18 cellular contexts compared by ENCODE assay signal in the genomic region with DNA sequence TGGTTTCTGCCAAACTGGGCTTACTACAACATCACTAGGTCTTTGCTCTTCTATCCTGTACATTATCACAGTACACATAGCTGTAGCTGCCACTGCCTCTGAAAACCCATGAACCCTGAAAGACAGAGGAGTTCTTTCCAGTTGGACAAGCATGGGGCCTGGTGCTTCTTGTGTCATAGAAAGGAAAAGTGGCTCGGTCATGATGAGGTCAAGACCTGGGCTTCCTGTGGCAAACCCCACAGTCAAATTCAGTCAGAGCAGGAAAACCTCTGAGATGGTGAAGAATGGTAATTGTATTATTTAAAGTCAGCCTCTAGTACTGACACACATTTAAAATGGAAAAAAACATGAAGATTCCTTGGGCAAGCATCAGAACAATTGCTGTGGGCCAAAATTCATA.
DNase-seq lines count a peak whose midpoint lies in the region; ATAC-seq and FAIRE-seq lines count a peak whose summit lies in the region.
"Had no signal": no experiment of that assay in that cellular context is flagged by ENCODE, and none has a peak within 500 bp of the region (broad histone marks: within the 10 kb centered on the region; RNA-seq: fewer than 3 reads in every experiment).

No MANE protein-coding gene starts in this region.

- POLR2A ChIA-PET in activated CD4-positive, alpha-beta T cell treated with anti-CD3 and anti-CD28 coated beads for 36 hours (lab: Charles Lee): no interaction called here

- H3K36me3 Mint-ChIP-seq in activated CD4-positive, alpha-beta T cell treated with anti-CD3 and anti-CD28 coated beads for 36 hours (ENCODE audit: low read depth): no peaks in the 10 kb centered on the region
- H3K36me3 Mint-ChIP-seq in stimulated activated memory B cell treated with anti-CD40 and anti-IgM and Interleukin-4, amounts not matched to agents 10 μg/mL and 1 μg/mL and 100 μg/mL, for 72 hours: no peaks in the 10 kb centered on the region
- H3K36me3 Mint-ChIP-seq: immature natural killer cell had no signal

- no peak for FAIRE-seq in urothelium cell line (lab: Jason Lieb, UNC)

- no peak overlapping the region for H3K4me3 Mint-ChIP-seq in activated CD4-positive, alpha-beta T cell treated with anti-CD3 and anti-CD28 coated beads for 36 hours
- H3K4me3 Mint-ChIP-seq in stimulated activated memory B cell treated with anti-CD40 and anti-IgM and Interleukin-4, amounts not matched to agents 10 μg/mL and 1 μg/mL and 100 μg/mL, for 72 hours: no peak overlapping the region
- H3K4me3 Mint-ChIP-seq: immature natural killer cell had no signal

- no peaks in the 10 kb centered on the region for H3K27me3 Mint-ChIP-seq in activated CD4-positive, alpha-beta T cell treated with anti-CD3 and anti-CD28 coated beads for 36 hours
- no peaks in the 10 kb centered on the region for H3K27me3 Mint-ChIP-seq in stimulated activated memory B cell treated with anti-CD40 and anti-IgM and Interleukin-4, amounts not matched to agents 10 μg/mL and 1 μg/mL and 100 μg/mL, for 72 hours

- H3K4me1 Mint-ChIP-seq in activated CD4-positive, alpha-beta T cell treated with anti-CD3 and anti-CD28 coated beads for 36 hours: peaks cover 5% of the 10 kb centered on the region
- H3K4me1 Mint-ChIP-seq in stimulated activated memory B cell treated with anti-CD40 and anti-IgM and Interleukin-4, amounts not matched to agents 10 μg/mL and 1 μg/mL and 100 μg/mL, for 72 hours: peaks cover 7% of the 10 kb centered on the region

- CTCF ChIA-PET in activated CD4-positive, alpha-beta T cell treated with anti-CD3 and anti-CD28 coated beads for 36 hours (lab: Charles Lee): no interaction called here

- no peak for DNase-seq in activated CD4-positive, alpha-beta T cell treated with anti-CD3 and anti-CD28 coated beads for 36 hours
- no peak for DNase-seq in activated CD4-positive, alpha-beta T cell treated with anti-CD3 and anti-CD28 coated beads, Interleukin-2, amount 50 U/mL, for 48 hours
- no peak for DNase-seq in GM19238 (ENCODE audit: insufficient read length, low spot score)
- no peak for DNase-seq in urothelium cell line (ENCODE audit: low spot score)
- DNase-seq in activated CD8-positive, alpha-beta memory T cell treated with anti-CD3 and anti-CD28 coated beads for 24 hours: no peak
- DNase-seq: activated CD4-positive, alpha-beta T cell treated with anti-CD3 and anti-CD28 coated beads for 4 hours; activated effector memory CD4-positive, alpha-beta T cell treated with Interleukin-2 at 50 U/mL for 16 hours; brain microvascular endothelial cell; effector CD8-positive, alpha-beta T cell; immature natural killer cell; midbrain; NCI-H1092; ovary; Peyer's patch; thyroid gland had no signal

- intact Hi-C loops in activated CD4-positive, alpha-beta T cell treated with anti-CD3 and anti-CD28 coated beads for 36 hours (cut with DNase I, micrococcal nuclease): no loop called here

- no peak overlapping the region for H3K27ac Mint-ChIP-seq in activated CD4-positive, alpha-beta T cell treated with anti-CD3 and anti-CD28 coated beads for 36 hours
- no peak overlapping the region for H3K27ac Mint-ChIP-seq in stimulated activated memory B cell treated with anti-CD40 and anti-IgM and Interleukin-4, amounts not matched to agents 10 μg/mL and 1 μg/mL and 100 μg/mL, for 72 hours
- H3K27ac Mint-ChIP-seq: immature natural killer cell had no signal

- peak; percentile 16 for ATAC-seq in activated CD4-positive, alpha-beta T cell treated with anti-CD3 and anti-CD28 coated beads for 36 hours
- ATAC-seq in GM21529 (IDR thresholded peaks at IDR 0.05; ENCODE audit: unreplicated experiment) (peak; percentile 90), HG03159 (IDR thresholded peaks at IDR 0.05; ENCODE audit: unreplicated experiment) (peak; percentile 64)
- peak; percentile 67 for ATAC-seq in stimulated activated memory B cell treated with anti-CD40 and anti-IgM and Interleukin-4, amounts not matched to agents 10 μg/mL and 1 μg/mL and 100 μg/mL, for 72 hours

- no peaks in the 10 kb centered on the region for H3K9me3 Mint-ChIP-seq in activated CD4-positive, alpha-beta T cell treated with anti-CD3 and anti-CD28 coated beads for 36 hours (ENCODE audit: low read depth)
- H3K9me3 Mint-ChIP-seq in stimulated activated memory B cell treated with anti-CD40 and anti-IgM and Interleukin-4, amounts not matched to agents 10 μg/mL and 1 μg/mL and 100 μg/mL, for 72 hours: no peaks in the 10 kb centered on the region

Comparison
In these comparisons a context has a peak if more than half of its experiments do, and no peak if none do; other contexts are left out.
1. ATAC-seq: peak in every context shown above with its lines; median percentile 90 in GM21529; 67 in stimulated activated memory B cell treated with anti-CD40 and anti-IgM and Interleukin-4, amounts not matched to agents 10 μg/mL and 1 μg/mL and 100 μg/mL, for 72 hours; 64 in HG03159; 16 in activated CD4-positive, alpha-beta T cell treated with anti-CD3 and anti-CD28 coated beads for 36 hours.